In genomic region chr11:2837651-2838050, GRCh38 we compare ENCODE assay signal across 19 cellular contexts.
"Had no signal": no experiment of that assay in that cellular context is flagged by ENCODE, and none has a peak within 500 bp of the region (broad histone marks: within the 10 kb centered on the region; RNA-seq: fewer than 3 reads in every experiment).

No MANE protein-coding gene starts in this region.

- FAIRE-seq: small intestine had no signal

- H3K9me3 ChIP-seq: body of pancreas, colonic mucosa, psoas muscle, testis, upper lobe of left lung had no signal

- ATAC-seq: activated CD8-positive, alpha-beta memory T cell treated with anti-CD3 and anti-CD28 coated beads, Interleukin-2, amount 10 ng/mL, durations not matched to agents 7 days and 5 days had no signal

- DNase-seq: activated CD4-positive, alpha-beta memory T cell treated with anti-CD3 and anti-CD28 coated beads, Interleukin-2, amount 10 ng/mL, durations not matched to agents 7 days and 5 days; activated CD4-positive, alpha-beta T cell treated with anti-CD3 and anti-CD28 coated beads for 48 hours; activated CD4-positive, CD25-positive, alpha-beta regulatory T cell; activated CD8-positive, alpha-beta memory T cell treated with anti-CD3 and anti-CD28 coated beads, Interleukin-2, amount 10 ng/mL, durations not matched to agents 7 days and 5 days; amniotic stem cell; caudate nucleus; foreskin keratinocyte; immature natural killer cell; kidney glomerular epithelial cell; natural killer cell; stimulated activated CD4-positive, alpha-beta T cell treated with anti-CD3 and anti-CD28 coated beads, Interleukin-4, amount 100 ng/mL, for 1 hour; T-helper 9 cell had no signal

- H3K36me3 ChIP-seq: colonic mucosa, upper lobe of left lung had no signal

- H3K27me3 ChIP-seq: body of pancreas, colonic mucosa, testis, upper lobe of left lung had no signal

- H3K4me1 ChIP-seq: colonic mucosa, foreskin keratinocyte, psoas muscle had no signal

- H3K27ac ChIP-seq: body of pancreas, colonic mucosa, foreskin keratinocyte, SK-N-MC, testis had no signal

- H3K4me3 ChIP-seq: body of pancreas, colonic mucosa, SK-N-MC, testis, upper lobe of left lung had no signal
